ENCODE assay signal across 20 cellular contexts in genomic region chr1:13801232-13801631, GRCh38.
DNase-seq lines count a peak whose midpoint lies in the region; ATAC-seq and TF ChIP-seq lines count a peak whose summit lies in the region.
"Had no signal": no experiment of that assay in that cellular context is flagged by ENCODE, and none has a peak within 500 bp of the region (broad histone marks: within the 10 kb centered on the region; RNA-seq: fewer than 3 reads in every experiment).

No MANE protein-coding gene starts in this region.

- no peak overlapping the region for H2AFZ ChIP-seq in mammary epithelial cell (ENCODE audit: low read depth, low read length)
- no peak overlapping the region for H2AFZ ChIP-seq in smooth muscle cell (ENCODE audit: low read depth)
- H2AFZ ChIP-seq: PC-9 had no signal

- intact Hi-C loops in mammary epithelial cell (cut with micrococcal nuclease) (loop anchor here (5.0 kb wide), 1 partner anchor 54 kb away; no protein-coding TSS in a partner anchor), left lung (cut with DNase I) (no loop called here)

- H3K27ac ChIP-seq in mammary epithelial cell (ENCODE audit: insufficient read depth, low read depth, low read length) (peak overlapping the region; percentile 8), left lung (no peak overlapping the region), smooth muscle cell (ENCODE audit: low read depth) (peak overlapping the region; percentile 73), brain microvascular endothelial cell (no peak overlapping the region)
- H3K27ac ChIP-seq: BLaER1 treated with 17β-estradiol and CSF1 and Interleukin-3, amounts not matched to agents 10 nM and 100 nM; PC-9 had no signal

- no peaks in the 10 kb centered on the region for H3K27me3 ChIP-seq in mammary epithelial cell (ENCODE audit: insufficient read depth, low read length)
- no peaks in the 10 kb centered on the region for H3K27me3 ChIP-seq in left lung
- no peaks in the 10 kb centered on the region for H3K27me3 ChIP-seq in smooth muscle cell (ENCODE audit: low read depth)
- no peaks in the 10 kb centered on the region for H3K27me3 ChIP-seq in brain microvascular endothelial cell (replicated peaks)
- H3K27me3 ChIP-seq: BLaER1 treated with 17β-estradiol and CSF1 and Interleukin-3, amounts not matched to agents 10 nM and 100 nM; upper lobe of left lung had no signal

- WGBS in mammary epithelial cell (ENCODE audit: low coverage, missing lambda C conversion rate), result 0% methylated on average over 4 of the region's 8 CpGs
- WGBS in smooth muscle cell (ENCODE audit: low lambda C conversion rate), result 77% methylated on average over 8 of the region's 8 CpGs

- no peaks in the 10 kb centered on the region for H3K36me3 ChIP-seq in mammary epithelial cell (ENCODE audit: insufficient read depth, low read length)
- peaks cover 0 to 14% of the 10 kb centered on the region in 2 donors for H3K36me3 ChIP-seq in left lung
- no peaks in the 10 kb centered on the region for H3K36me3 ChIP-seq in smooth muscle cell (ENCODE audit: low read depth)
- H3K36me3 ChIP-seq in brain microvascular endothelial cell (replicated peaks), result no peaks in the 10 kb centered on the region

- DNase-seq in NCI-H510A treated with DMSO at 0.1 percent for 48 hours (lab: John Stamatoyannopoulos, UW) (peak; percentile 18), NCI-H510A (lab: John Stamatoyannopoulos, UW) (no peak), mammary epithelial cell (peak; percentile 93), left lung (no peak), smooth muscle cell (lab: John Stamatoyannopoulos, UW; ENCODE audit: unreplicated experiment) (no peak), brain microvascular endothelial cell (no peak), KBM-7 (no peak)
- DNase-seq: 8988T; activated CD4-positive, alpha-beta T cell treated with anti-CD3 and anti-CD28 coated beads, Interleukin-2, amount 10 ng/mL, durations not matched to agents 24 days and 14 days; activated naive CD4-positive, alpha-beta T cell treated with anti-CD3 and anti-CD28 coated beads for 36 hours; effector CD8-positive, alpha-beta T cell; foreskin fibroblast; H9; NCI-H1436; PC-9; stimulated activated CD4-positive, alpha-beta T cell treated with anti-CD3 and anti-CD28 coated beads, Interleukin-4, amount 100 ng/mL, for 4 hours had no signal

- no peak for TF ChIP-seq CTCF in mammary epithelial cell (conservative IDR thresholded peaks at IDR 0.05 in 1 of 2, IDR thresholded peaks at IDR 0.05 in 1 of 2; ENCODE audit: extremely low read depth in 1 of 2, insufficient read depth in 1 of 2, low read depth in 1 of 2, low read length in 2 of 2)
- TF ChIP-seq CTCF in left lung (IDR thresholded peaks at IDR 0.05), result no peak
- no peak for TF ChIP-seq CTCF in smooth muscle cell (IDR thresholded peaks at IDR 0.05; ENCODE audit: borderline replicate concordance, insufficient read depth, poor library complexity, severe bottlenecking)
- no peak for TF ChIP-seq CTCF in brain microvascular endothelial cell (IDR thresholded peaks at IDR 0.05; ENCODE audit: low read depth, low read length, missing control alignments)

- BruUV-seq in mammary epithelial cell (replicated peaks; lab: Mats Ljungman, UMichigan), result no TSS peak

- H3K4me2 ChIP-seq in mammary epithelial cell (ENCODE audit: insufficient read depth, low read depth, low read length) (peak overlapping the region; percentile 26), smooth muscle cell (no peak overlapping the region)
- H3K4me2 ChIP-seq: BLaER1 treated with 17β-estradiol and CSF1 and Interleukin-3, amounts not matched to agents 10 nM and 100 nM; PC-9 had no signal

- ATAC-seq in left lung (peak; percentile 35), HG02840 (IDR thresholded peaks at IDR 0.05; ENCODE audit: low FRiP score, unreplicated experiment) (no peak)
- ATAC-seq: SK-N-SH treated with all-trans-retinoic acid at 6 μM for 48 hours had no signal

- no peaks in the 10 kb centered on the region for H3K9me3 ChIP-seq in mammary epithelial cell (replicated peaks; ENCODE audit: insufficient read depth, low read length)
- no peaks in the 10 kb centered on the region for H3K9me3 ChIP-seq in left lung
- no peaks in the 10 kb centered on the region for H3K9me3 ChIP-seq in smooth muscle cell (replicated peaks; ENCODE audit: low read depth)
- H3K9me3 ChIP-seq: BLaER1 treated with 17β-estradiol and CSF1 and Interleukin-3, amounts not matched to agents 10 nM and 100 nM; upper lobe of left lung had no signal

- H3F3A ChIP-seq in smooth muscle cell (ENCODE audit: low read depth), result no peaks in the 10 kb centered on the region

- H3K79me2 ChIP-seq in mammary epithelial cell (ENCODE audit: insufficient read depth, low read length) (no peaks in the 10 kb centered on the region), smooth muscle cell (ENCODE audit: low read depth) (no peaks in the 10 kb centered on the region)

- dilution Hi-C loops in mammary epithelial cell (cut with HindIII; ENCODE audit: low sequenced_read_pairs), result no loop called here

- H4K20me1 ChIP-seq in mammary epithelial cell (ENCODE audit: insufficient read depth, low read length), result no peaks in the 10 kb centered on the region
- peaks cover 94% of the 10 kb centered on the region for H4K20me1 ChIP-seq in smooth muscle cell (ENCODE audit: low read depth)

- CTCF ChIA-PET in mammary epithelial cell (lab: Charles Lee; ENCODE audit: low non-redundant PET), result no interaction called here

- H3K4me3 ChIP-seq in mammary epithelial cell (replicated peaks in 1 of 3; ENCODE audit: insufficient read depth in 1 of 3, low read depth in 2 of 3, low read length in 3 of 3), result no peak overlapping the region
- H3K4me3 ChIP-seq in left lung, result no peak overlapping the region
- no peak overlapping the region for H3K4me3 ChIP-seq in smooth muscle cell
- no peak overlapping the region for H3K4me3 ChIP-seq in brain microvascular endothelial cell (ENCODE audit: low read depth, low read length)
- H3K4me3 ChIP-seq: BLaER1 treated with 17β-estradiol and CSF1 and Interleukin-3, amounts not matched to agents 10 nM and 100 nM; PC-9; upper lobe of left lung had no signal

- H3K4me1 ChIP-seq in mammary epithelial cell (ENCODE audit: insufficient read depth, low read length), result peaks cover 11% of the 10 kb centered on the region
- peaks cover 0 to 10% of the 10 kb centered on the region in 2 donors for H3K4me1 ChIP-seq in left lung
- no peaks in the 10 kb centered on the region for H3K4me1 ChIP-seq in smooth muscle cell (ENCODE audit: low read depth)

- in situ Hi-C loops in mammary epithelial cell (cut with MboI; ENCODE audit: low sequenced_read_pairs in 2 of 2), result no loop called here
- in situ Hi-C loops in brain microvascular endothelial cell (cut with HindIII; ENCODE audit: low pct_ligation_motif_present, low sequenced_read_pairs), result no loop called here
- in situ Hi-C loops in KBM-7 (cut with MboI; ENCODE audit: low pct_unique_long_range_greater_than_20kb, low sequenced_read_pairs), result no loop called here

- H3K9ac ChIP-seq in mammary epithelial cell (ENCODE audit: insufficient read depth, low read length) (no peak overlapping the region), smooth muscle cell (ENCODE audit: low read depth) (no peak overlapping the region)
- H3K9ac ChIP-seq: BLaER1 treated with 17β-estradiol and CSF1 and Interleukin-3, amounts not matched to agents 10 nM and 100 nM had no signal

Comparison
In these comparisons a context has a peak if more than half of its experiments do, and no peak if none do; other contexts are left out.
1. DNase-seq: peak in NCI-H510A treated with DMSO at 0.1 percent for 48 hours (single experiment) and mammary epithelial cell (single experiment); none in NCI-H510A (single experiment), left lung (0 of 2), smooth muscle cell (single experiment), brain microvascular endothelial cell (single experiment) and KBM-7 (single experiment).
2. H3K27ac ChIP-seq: peak in mammary epithelial cell (single experiment) and smooth muscle cell (single experiment); none in left lung (0 of 2) and brain microvascular endothelial cell (single experiment).